ENCODE assay signal across 1 cellular context in the genomic region with DNA sequence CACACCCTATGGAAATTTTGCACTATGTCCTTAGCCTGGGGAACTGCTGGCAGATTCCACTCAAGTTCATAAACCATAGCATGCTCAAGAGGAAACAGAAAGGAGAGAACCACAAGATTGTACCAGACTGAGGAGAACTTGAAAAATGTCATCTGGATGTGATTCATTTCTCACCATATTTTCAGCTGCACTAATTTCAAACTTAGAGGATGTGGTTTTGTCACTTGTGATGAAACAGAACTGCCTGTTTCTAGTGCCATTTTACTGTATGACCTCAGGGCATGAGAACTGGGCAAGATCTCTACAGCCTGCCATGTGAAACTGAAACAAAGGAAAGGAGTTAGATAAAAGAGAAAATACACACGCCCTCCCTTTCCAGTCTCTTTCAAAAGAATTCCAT.
TF ChIP-seq lines count a peak whose summit lies in the region.

No MANE protein-coding gene starts in this region.

TF ChIP-seq in IMR-90, 13 proteins besides CTCF, POLR2A, EP300 and RAD21:
- TF ChIP-seq RCOR1 (IDR thresholded peaks at IDR 0.05; ENCODE audit: insufficient replicate concordance, low read length) (no peak), MAFK (IDR thresholded peaks at IDR 0.05; ENCODE audit: low read depth, low read length) (no peak), FOS (IDR thresholded peaks at IDR 0.05; ENCODE audit: low read depth, low read length) (no peak), RFX5 (IDR thresholded peaks at IDR 0.05; ENCODE audit: low read depth, low read length) (no peak), MAZ (IDR thresholded peaks at IDR 0.05; ENCODE audit: borderline replicate concordance, low read depth, low read length) (no peak), BHLHE40 (IDR thresholded peaks at IDR 0.05; ENCODE audit: low read depth, low read length) (no peak), MXI1 (IDR thresholded peaks at IDR 0.05; ENCODE audit: borderline replicate concordance, low read depth, low read length) (no peak), NFE2L2 (IDR thresholded peaks at IDR 0.05; ENCODE audit: low read depth, low read length) (no peak), USF2 (IDR thresholded peaks at IDR 0.05; ENCODE audit: low read depth, low read length) (no peak), CHD1 (IDR thresholded peaks at IDR 0.05; ENCODE audit: low read depth, low read length) (no peak), SMC3 (IDR thresholded peaks at IDR 0.05; ENCODE audit: low read depth, low read length) (no peak), ELK1 (IDR thresholded peaks at IDR 0.05; ENCODE audit: borderline replicate concordance, low read depth, low read length) (no peak), CEBPB (IDR thresholded peaks at IDR 0.05; ENCODE audit: low read depth, low read length) (no peak)
